Comparison of ENCODE assay signal across 1 cellular context in genomic region chr2:152648336-152648735, GRCh38.
TF ChIP-seq lines count a peak whose summit lies in the region.

No MANE protein-coding gene starts in this region.

TF ChIP-seq in A549, 52 proteins besides CTCF, POLR2A, EP300 and RAD21 (continued from another document):
- TF ChIP-seq BCL3 (IDR thresholded peaks at IDR 0.05) (no peak), SREBF2 (IDR thresholded peaks at IDR 0.05) (no peak), FOXS1 (CRISPR knock-in tag; IDR thresholded peaks at IDR 0.05) (no peak), EHMT2 (IDR thresholded peaks at IDR 0.05; ENCODE audit: low read depth) (no peak), CBX8 (IDR thresholded peaks at IDR 0.05) (no peak), TFCP2L1 (CRISPR knock-in tag; IDR thresholded peaks at IDR 0.05) (no peak)
